Comparison of ENCODE assay signal across 17 cellular contexts in genomic region chr13:24199016-24199415, GRCh38. TPM values are rescaled to one million over a fixed set of nuclear protein-coding genes. Genes with fewer than 3 reads are reported as not detected.
A peak's percentile ranks its signal among the peaks of the same experiment; 100 is the strongest.
DNase-seq lines count a peak whose midpoint lies in the region; ATAC-seq and TF ChIP-seq lines count a peak whose summit lies in the region.
"Had no signal": no experiment of that assay in that cellular context is flagged by ENCODE, and none has a peak within 500 bp of the region (broad histone marks: within the 10 kb centered on the region; RNA-seq: fewer than 3 reads in every experiment).

No MANE protein-coding gene starts in this region.

- no peak for TF ChIP-seq CTCF in fibroblast of mammary gland (conservative IDR thresholded peaks at IDR 0.05; ENCODE audit: control insufficient read depth, insufficient read depth, low read depth, low read length)
- no peak for TF ChIP-seq CTCF in prostate gland (IDR thresholded peaks at IDR 0.05)
- TF ChIP-seq CTCF in type B pancreatic cell (conservative IDR thresholded peaks at IDR 0.05): no peak
- no peak for TF ChIP-seq CTCF in CD8-positive, alpha-beta T cell (IDR thresholded peaks at IDR 0.05)

- ATAC-seq in CD8-positive, alpha-beta T cell: no peak
- no peak for ATAC-seq in Right ventricle myocardium inferior

- H3K4me1 Mint-ChIP-seq in type B pancreatic cell (ENCODE audit: unreplicated experiment): peaks cover 10% of the 10 kb centered on the region
- peaks cover 15% of the 10 kb centered on the region for H3K4me1 Mint-ChIP-seq in CD8-positive, alpha-beta T cell (ENCODE audit: low read depth)

- POLR2A ChIA-PET in CD8-positive, alpha-beta T cell (lab: Charles Lee): no interaction called here

- WGBS in HUES64: 93% methylated on average over 9 of the region's 9 CpGs
- WGBS in prostate gland: 86% methylated on average over 9 of the region's 9 CpGs

- H3K9me3 ChIP-seq in HUES64 (ENCODE audit: insufficient read depth, low read depth, low read length) (no peaks in the 10 kb centered on the region), prostate gland (no peaks in the 10 kb centered on the region)
- no peaks in the 10 kb centered on the region for H3K9me3 ChIP-seq in CD8-positive, alpha-beta T cell (ENCODE audit: low read length)
- H3K9me3 ChIP-seq: SJSA1 had no signal

- intact Hi-C loops in prostate gland (cut with DNase I) (loop anchor here (5.0 kb wide), 1 partner anchor 37 kb away; the partner anchor contains the start of gene SPATA13), Right ventricle myocardium inferior (cut with DNase I) (no loop called here)
- intact Hi-C loops in CD8-positive, alpha-beta T cell (cut with DNase I, micrococcal nuclease): no loop called here

- H3K4me3 ChIP-seq in HUES64 (ENCODE audit: low read length): no peak overlapping the region
- H3K4me3 ChIP-seq in fibroblast of mammary gland (ENCODE audit: control insufficient read depth, low read depth, low read length): no peak overlapping the region
- no peak overlapping the region for H3K4me3 ChIP-seq in prostate gland
- no peak overlapping the region for H3K4me3 ChIP-seq in CD8-positive, alpha-beta T cell (ENCODE audit: low read depth, low read length)
- H3K4me3 ChIP-seq: SJSA1 had no signal

- H3K36me3 ChIP-seq in HUES64 (ENCODE audit: insufficient read depth, low read length) (no peaks in the 10 kb centered on the region), prostate gland (no peaks in the 10 kb centered on the region)
- H3K36me3 ChIP-seq in CD8-positive, alpha-beta T cell (ENCODE audit: insufficient read depth, low read length): no peaks in the 10 kb centered on the region
- H3K36me3 ChIP-seq: SJSA1 had no signal

- H3K4me3 Mint-ChIP-seq in type B pancreatic cell: no peak overlapping the region
- H3K4me3 Mint-ChIP-seq in CD8-positive, alpha-beta T cell: no peak overlapping the region
- H3K4me3 Mint-ChIP-seq: IgD-negative memory B cell had no signal

- no peak overlapping the region for H3K27ac ChIP-seq in HUES64 (ENCODE audit: low read depth, low read length)
- H3K27ac ChIP-seq in prostate gland: peak overlapping the region; percentile 61 to 78
- no peak overlapping the region for H3K27ac ChIP-seq in CD8-positive, alpha-beta T cell (ENCODE audit: low read depth, low read length)
- H3K27ac ChIP-seq: SJSA1 had no signal

- no peaks in the 10 kb centered on the region for H3K36me3 Mint-ChIP-seq in type B pancreatic cell
- no peaks in the 10 kb centered on the region for H3K36me3 Mint-ChIP-seq in CD8-positive, alpha-beta T cell
- H3K36me3 Mint-ChIP-seq: IgD-negative memory B cell had no signal

- H3K9ac ChIP-seq in HUES64 (ENCODE audit: low read depth, low read length): peak overlapping the region; percentile 14; the same call in 1 of the 2 replicates

- no peak for TF ChIP-seq POLR2A in prostate gland (IDR thresholded peaks at IDR 0.05)

- CTCF ChIA-PET in CD8-positive, alpha-beta T cell (lab: Charles Lee): interaction anchor here (1.1 kb wide), 3 partner anchors 16 to 179 kb away, joined by 3 read pairs; no protein-coding TSS in a partner anchor

- H3K27ac Mint-ChIP-seq in type B pancreatic cell: no peak overlapping the region
- H3K27ac Mint-ChIP-seq in CD8-positive, alpha-beta T cell: no peak overlapping the region

- no peaks in the 10 kb centered on the region for H3K9me3 Mint-ChIP-seq in type B pancreatic cell
- H3K9me3 Mint-ChIP-seq in CD8-positive, alpha-beta T cell: no peaks in the 10 kb centered on the region
- H3K9me3 Mint-ChIP-seq: IgD-negative memory B cell had no signal

- H3K27me3 Mint-ChIP-seq in type B pancreatic cell: no peaks in the 10 kb centered on the region
- no peaks in the 10 kb centered on the region for H3K27me3 Mint-ChIP-seq in CD8-positive, alpha-beta T cell (ENCODE audit: low read depth)

- no peaks in the 10 kb centered on the region for H3K27me3 ChIP-seq in HUES64 (ENCODE audit: insufficient read depth, low read length)
- H3K27me3 ChIP-seq in prostate gland (replicated peaks; ENCODE audit: insufficient read depth): no peaks in the 10 kb centered on the region
- no peaks in the 10 kb centered on the region for H3K27me3 ChIP-seq in CD8-positive, alpha-beta T cell (ENCODE audit: insufficient read depth, low read length)
- H3K27me3 ChIP-seq: SJSA1 had no signal

- DNase-seq in fibroblast of mammary gland (ENCODE audit: low read depth) (peak; percentile 65), prostate gland (ENCODE audit: low spot score) (no peak), type B pancreatic cell (ENCODE audit: extremely low spot score, unreplicated experiment) (no peak), Right ventricle myocardium inferior (ENCODE audit: missing footprints) (no peak)
- no peak for DNase-seq in activated CD8-positive, alpha-beta memory T cell treated with anti-CD3 and anti-CD28 coated beads, Interleukin-2, amount 50 U/mL, for 48 hours
- DNase-seq in CD8-positive, alpha-beta T cell: no peak
- DNase-seq: C1 segment of cervical spinal cord, EL, HCEC 1CT, NCI-H1417 treated with DMSO at 0.1 percent for 48 hours, NCI-H2029 treated with DMSO at 0.1 percent for 48 hours, NCI-H2227 treated with DMSO at 0.1 percent for 48 hours, NCI-H526, RPMI8226 had no signal

- H3K4me1 ChIP-seq in HUES64 (ENCODE audit: insufficient read depth, low read length) (peaks cover 32% of the 10 kb centered on the region), prostate gland (replicated peaks) (peaks cover 7% of the 10 kb centered on the region)
- peaks cover 10% of the 10 kb centered on the region for H3K4me1 ChIP-seq in CD8-positive, alpha-beta T cell (ENCODE audit: insufficient read depth, low read length)

RNA-seq across cellular contexts. Expression of gene SPATA13, which starts 38.5 kb away (rescaled TPM):
- polyA plus RNA-seq in HUES64 (2013, experiment 1 of 2): 14.6 TPM
- polyA plus RNA-seq in HUES64 (2013, experiment 2 of 2): 19.8 TPM
- total RNA-seq in prostate gland: 100 to 1,000 TPM in 1 of 2 donors, 10 to 100 TPM in 1; 85.2 to 163 TPM
- total RNA-seq in type B pancreatic cell (ENCODE audit: low replicate concordance): 15.2 and 22.0 TPM in 2 replicates
- 100 to 1,000 TPM; 102 to 106 TPM for total RNA-seq in CD8-positive, alpha-beta T cell
- total RNA-seq in Right ventricle myocardium inferior: 9.9 TPM

Comparison
In these comparisons a context has a peak if more than half of its experiments do, and no peak if none do; other contexts are left out.
1. H3K27ac ChIP-seq: peak in prostate gland (2 of 2); none in HUES64 (single experiment) and CD8-positive, alpha-beta T cell (single experiment).